In the genomic region with DNA sequence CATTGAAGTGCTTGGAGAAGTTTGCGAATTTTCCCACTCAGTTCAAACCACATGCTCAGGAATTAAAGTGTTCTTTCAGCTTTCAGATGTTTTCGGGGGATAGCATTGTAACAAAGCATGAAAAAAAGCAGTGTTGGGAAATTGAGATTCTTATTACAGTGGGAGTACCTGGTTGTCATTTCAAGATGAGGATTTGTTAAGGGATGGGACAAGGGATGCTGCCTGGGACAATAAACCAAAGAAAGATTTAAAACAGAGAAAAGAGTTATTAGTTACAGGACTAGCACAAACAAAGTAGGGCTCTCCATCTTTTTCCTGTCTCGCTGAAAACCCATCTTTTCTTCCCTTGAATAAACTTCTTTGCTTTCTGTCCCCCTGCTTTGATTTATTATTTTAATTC, we compare ENCODE assay signal across 7 cellular contexts.
"Had no signal": no experiment of that assay in that cellular context is flagged by ENCODE, and none has a peak within 500 bp of the region (broad histone marks: within the 10 kb centered on the region; RNA-seq: fewer than 3 reads in every experiment).

No MANE protein-coding gene starts in this region.

- ATAC-seq: HCT116, K562 had no signal

- H3K9me3 ChIP-seq: HAP-1 had no signal

- H3K4me3 ChIP-seq: HAP-1, K562 had no signal

- H3K27ac Mint-ChIP-seq: HFFc6 had no signal

- H3K4me1 ChIP-seq: HAP-1 had no signal

- H3K4me3 Mint-ChIP-seq: HFFc6 had no signal

- H3K9me3 Mint-ChIP-seq: HFFc6 had no signal

- H3K36me3 ChIP-seq: HAP-1 had no signal

- DNase-seq: GOT3, H7, HFFc6, IMR-90 had no signal
